ENCODE assay signal across 8 cellular contexts in genomic region chr22:17910561-17911311, GRCh38.
DNase-seq lines count a peak whose midpoint lies in the region; ATAC-seq and TF ChIP-seq lines count a peak whose summit lies in the region.

No MANE protein-coding gene starts in this region.

- TF ChIP-seq CTCF in AG09319 (IDR thresholded peaks at IDR 0.05; ENCODE audit: low read depth, low read length): peak; percentile 85
- peak; percentile 23 for TF ChIP-seq CTCF in lower lobe of right lung (IDR thresholded peaks at IDR 0.05)

- peaks cover 23% of the 10 kb centered on the region for H3K4me1 ChIP-seq in lower lobe of right lung

- H3K9me3 ChIP-seq in lower lobe of right lung: no peaks in the 10 kb centered on the region

- peak; percentile 66 for DNase-seq in AG09319 (ENCODE audit: extremely low read depth, low read depth)
- DNase-seq in NCI-H2227 (lab: John Stamatoyannopoulos, UW; ENCODE audit: unreplicated experiment): peak; percentile 56
- peak; percentile 86 to 95 for DNase-seq in dermis microvascular lymphatic vessel endothelial cell (ENCODE audit: low read depth in 2 of 2)
- no peak for DNase-seq in lower lobe of right lung
- DNase-seq in AML-193 (lab: John Stamatoyannopoulos, UW): no peak

- H3K36me3 ChIP-seq in lower lobe of right lung: peaks cover 8% of the 10 kb centered on the region

- ATAC-seq in lower lobe of right lung (peak; percentile 74 to 75), GM21528 (IDR thresholded peaks at IDR 0.05; ENCODE audit: low FRiP score, unreplicated experiment) (no peak), HG03108 (IDR thresholded peaks at IDR 0.05; ENCODE audit: unreplicated experiment) (no peak)

- no peaks in the 10 kb centered on the region for H3K27me3 ChIP-seq in lower lobe of right lung (ENCODE audit: low read depth)

- no peak overlapping the region for H3K4me3 ChIP-seq in lower lobe of right lung

- intact Hi-C loops in lower lobe of right lung (cut with DNase I): no loop called here

- H3K27ac ChIP-seq in lower lobe of right lung (peak overlapping the region; percentile 46), temporal lobe (ENCODE audit: low read depth, low read length) (peak overlapping the region; percentile 88)

Comparison
In these comparisons a context has a peak if more than half of its experiments do, and no peak if none do; other contexts are left out.
1. DNase-seq: peak in AG09319 (single experiment), NCI-H2227 (single experiment) and dermis microvascular lymphatic vessel endothelial cell (2 of 2); none in lower lobe of right lung (single experiment) and AML-193 (0 of 2).
2. ATAC-seq: peak in lower lobe of right lung (2 of 2); none in GM21528 (single experiment) and HG03108 (single experiment).